11 cellular contexts compared by ENCODE assay signal in the genomic region with DNA sequence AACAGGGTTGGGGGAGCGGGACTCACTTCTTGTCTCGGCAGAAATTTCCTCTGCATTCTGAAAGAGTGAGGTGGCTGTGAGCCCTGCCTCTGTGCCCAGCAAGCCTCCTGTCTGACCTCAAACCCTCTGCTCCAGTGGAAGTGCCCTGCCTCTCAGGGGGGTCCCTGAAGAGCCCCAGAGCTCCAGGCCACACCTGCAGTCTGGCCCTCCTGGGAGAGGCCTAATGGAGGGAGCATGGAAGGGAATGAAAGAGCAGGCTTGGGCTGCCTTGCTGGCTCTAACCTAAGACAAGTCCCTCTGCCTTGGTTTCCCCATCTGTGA. TPM values are rescaled to one million over a fixed set of nuclear protein-coding genes. Genes with fewer than 3 reads are reported as not detected.
DNase-seq lines count a peak whose midpoint lies in the region; ATAC-seq and TF ChIP-seq lines count a peak whose summit lies in the region.
"Had no signal": no experiment of that assay in that cellular context is flagged by ENCODE, and none has a peak within 500 bp of the region (broad histone marks: within the 10 kb centered on the region; RNA-seq: fewer than 3 reads in every experiment).

No MANE protein-coding gene starts in this region.

- CTCF ChIA-PET in T-cell (lab: Charles Lee), result no interaction called here

- intact Hi-C loops in transverse colon (cut with DNase I; ENCODE audit: low total_unique reads), result no loop called here

- DNase-seq in SJSA1 (ENCODE audit: low read depth in 1 of 2, low spot score in 2 of 2) (no peak), nephron progenitor cell (no peak), transverse colon (no peak), T-cell (no peak), nucleus accumbens (lab: John Stamatoyannopoulos, UW) (no peak)
- DNase-seq: activated gamma-delta T cell treated with Interleukin-2 at 50 U/mL for 16 hours, DMS153 had no signal

- no peaks in the 10 kb centered on the region for H3K9me3 ChIP-seq in SJSA1 (replicated peaks)
- no peaks in the 10 kb centered on the region for H3K9me3 ChIP-seq in esophagus (ENCODE audit: control insufficient read depth in 2 of 2, insufficient read depth in 1 of 2, low read depth in 1 of 2, low read length in 1 of 2)
- H3K9me3 ChIP-seq in transverse colon, result no peaks in the 10 kb centered on the region

- H3K27ac ChIP-seq in SJSA1 (peak overlapping the region; percentile 53; the same call in 1 of the 2 replicates), esophagus (ENCODE audit: low read depth in 2 of 2, low read length in 1 of 2) (peak overlapping the region; percentile 81 to 86), transverse colon (peak overlapping the region; percentile 95 to 99 (median 95))

- WGBS in esophagus, 2 donors, result 69 to 85% methylated on average over 2 of the region's 2 CpGs
- 75% methylated on average over 2 of the region's 2 CpGs; no CpG with 5 or more reads in 1 of the 2 donors for WGBS in transverse colon (ENCODE audit: low coverage in 1 of 2), 2 donors

- in situ Hi-C loops in transverse colon (cut with MboI; ENCODE audit: low pct_ligation_motif_present in 1 of 4, low pct_unique_long_range_greater_than_20kb in 1 of 4, low sequenced_read_pairs in 3 of 4), result no loop called here

- H3K27ac Mint-ChIP-seq in nephron progenitor cell (peak overlapping the region; percentile 99), T-cell (no peak overlapping the region)

- no peak for TF ChIP-seq EP300 in transverse colon (IDR thresholded peaks at IDR 0.05; ENCODE audit: low read depth)

- TF ChIP-seq CTCF in nephron progenitor cell (IDR thresholded peaks at IDR 0.05) (no peak), transverse colon (IDR thresholded peaks at IDR 0.05) (no peak)

- H3K9me3 Mint-ChIP-seq in nephron progenitor cell (no peaks in the 10 kb centered on the region), T-cell (no peaks in the 10 kb centered on the region)

- no peaks in the 10 kb centered on the region for H3K27me3 ChIP-seq in SJSA1 (replicated peaks)
- no peaks in the 10 kb centered on the region for H3K27me3 ChIP-seq in esophagus (ENCODE audit: control insufficient read depth in 1 of 2, insufficient read depth in 2 of 2, low read length in 2 of 2)
- H3K27me3 ChIP-seq in transverse colon, result no peaks in the 10 kb centered on the region

- peaks cover 57% of the 10 kb centered on the region for H3K4me1 ChIP-seq in SJSA1 (replicated peaks)
- peaks cover 7 to 25% of the 10 kb centered on the region in 2 donors for H3K4me1 ChIP-seq in esophagus (ENCODE audit: control insufficient read depth in 2 of 2, insufficient read depth in 2 of 2, low read length in 1 of 2)
- H3K4me1 ChIP-seq in transverse colon, result peaks cover 43 to 71% (median 59%) of the 10 kb centered on the region in 4 donors

- peaks cover 8% of the 10 kb centered on the region for H3K27me3 Mint-ChIP-seq in nephron progenitor cell (ENCODE audit: low read depth, poor library complexity)
- H3K27me3 Mint-ChIP-seq in T-cell, result no peaks in the 10 kb centered on the region

- TF ChIP-seq POLR2A in transverse colon (IDR thresholded peaks at IDR 0.05), result no peak

- H3K36me3 Mint-ChIP-seq in nephron progenitor cell (ENCODE audit: low read depth) (peaks cover 28% of the 10 kb centered on the region), T-cell (no peaks in the 10 kb centered on the region)

- ATAC-seq in T-cell (replicated peaks in 1 of 4) (no peak), GM18858 (IDR thresholded peaks at IDR 0.05; ENCODE audit: unreplicated experiment) (no peak), GM21526 (IDR thresholded peaks at IDR 0.05; ENCODE audit: low FRiP score, unreplicated experiment) (no peak)

- H3K4me3 ChIP-seq in SJSA1 (no peak overlapping the region), esophagus (ENCODE audit: low read depth in 1 of 2, low read length in 2 of 2) (no peak overlapping the region), transverse colon (no peak overlapping the region)

- POLR2A ChIA-PET in T-cell (lab: Charles Lee), result no interaction called here

- H3K4me1 Mint-ChIP-seq in nephron progenitor cell (peaks cover 94% of the 10 kb centered on the region), T-cell (peaks cover 6 to 10% (median 9%) of the 10 kb centered on the region in 3 donors)

- H3K4me3 Mint-ChIP-seq in nephron progenitor cell (peak overlapping the region; percentile 58), T-cell (no peak overlapping the region)
- H3K4me3 Mint-ChIP-seq: IgD-negative memory B cell had no signal

- H3K36me3 ChIP-seq in SJSA1 (peaks cover 29% of the 10 kb centered on the region), esophagus (ENCODE audit: control insufficient read depth in 2 of 2, insufficient read depth in 2 of 2, low read length in 1 of 2) (no peaks in the 10 kb centered on the region), transverse colon (no peaks in the 10 kb centered on the region)

RNA-seq across cellular contexts. Expression of a gene that starts 14.9 kb away (rescaled TPM):
- total RNA-seq in SJSA1 (2014; rRNA removed; shearing (Covaris generic)), result 8.3 and 14.6 TPM in 2 replicates
- polyA plus RNA-seq in esophagus, result 10 to 100 TPM in 1 of 2 donors, 1 to 10 TPM in 1; 8.2 to 11.8 TPM
- total RNA-seq in transverse colon (10 to 100 TPM; 12.0 to 44.9 (median 27.1) TPM), T-cell (1 to 10 TPM in 1 of 5 donors, under 1 TPM in 4; 0.23 to 1.0 (median 0.49) TPM)
- polyA plus RNA-seq: IgD-negative memory B cell had no signal

RNA-seq across cellular contexts. Expression of a gene that starts 50.8 kb away (rescaled TPM):
- not detected in 2 replicates for total RNA-seq in SJSA1 (2014; rRNA removed; shearing (Covaris generic))
- polyA plus RNA-seq in esophagus, result 1 to 10 TPM in 1 of 2 donors, under 1 TPM in 1; 0.71 to 1.7 TPM
- total RNA-seq in transverse colon (1 to 10 TPM in 3 of 4 donors, not detected in 1; 1.1 to 1.6 (median 1.4) TPM), T-cell (1 to 10 TPM in 1 of 5 donors, not detected in 4; 1.4 TPM)
- polyA plus RNA-seq: IgD-negative memory B cell had no signal

RNA-seq across cellular contexts. Expression of a gene that starts 53.3 kb away (rescaled TPM):
- total RNA-seq in SJSA1 (2014; rRNA removed; shearing (Covaris generic)), result 8.7 and 13.2 TPM in 2 replicates
- polyA plus RNA-seq in esophagus, result 1 to 10 TPM; 3.8 to 3.9 TPM
- 10 to 100 TPM in 1 of 4 donors, 1 to 10 TPM in 3; 2.0 to 10.1 (median 6.1) TPM for total RNA-seq in transverse colon
- total RNA-seq in T-cell, result 100 to 1,000 TPM in 1 of 5 donors, 10 to 100 TPM in 4; 15.6 to 113 (median 19.9) TPM
